2 cellular contexts compared by ENCODE assay signal in genomic region chr2:211405036-211405435, GRCh38.
TF ChIP-seq lines count a peak whose summit lies in the region.

No MANE protein-coding gene starts in this region.

TF ChIP-seq in HepG2, 621 proteins besides CTCF, POLR2A, EP300 and RAD21:
- TF ChIP-seq ZNF576 (CRISPR knock-in tag; IDR thresholded peaks at IDR 0.05) (no peak), MAFF (IDR thresholded peaks at IDR 0.05; ENCODE audit: low read depth, low read length) (peak; percentile 87), ZNF704 (CRISPR knock-in tag; IDR thresholded peaks at IDR 0.05; ENCODE audit: borderline replicate concordance) (no peak), MAFK (conservative IDR thresholded peaks at IDR 0.05 in 1 of 2, IDR thresholded peaks at IDR 0.05 in 1 of 2; ENCODE audit: low read length in 2 of 2) (peak; percentile 85 to 92), HOXA7 (CRISPR knock-in tag; IDR thresholded peaks at IDR 0.05) (no peak), FOXO1 (CRISPR knock-in tag; IDR thresholded peaks at IDR 0.05) (no peak), ZNF589 (CRISPR knock-in tag; conservative IDR thresholded peaks at IDR 0.05) (no peak), ZNF670 (CRISPR knock-in tag; IDR thresholded peaks at IDR 0.05; ENCODE audit: borderline replicate concordance) (no peak)

TF ChIP-seq in IMR-90, 13 proteins besides CTCF, POLR2A, EP300 and RAD21:
- TF ChIP-seq USF2 (IDR thresholded peaks at IDR 0.05; ENCODE audit: low read depth, low read length) (no peak), MAFK (IDR thresholded peaks at IDR 0.05; ENCODE audit: low read depth, low read length) (peak; percentile 72)
